ENCODE assay signal across 20 cellular contexts in the genomic region with DNA sequence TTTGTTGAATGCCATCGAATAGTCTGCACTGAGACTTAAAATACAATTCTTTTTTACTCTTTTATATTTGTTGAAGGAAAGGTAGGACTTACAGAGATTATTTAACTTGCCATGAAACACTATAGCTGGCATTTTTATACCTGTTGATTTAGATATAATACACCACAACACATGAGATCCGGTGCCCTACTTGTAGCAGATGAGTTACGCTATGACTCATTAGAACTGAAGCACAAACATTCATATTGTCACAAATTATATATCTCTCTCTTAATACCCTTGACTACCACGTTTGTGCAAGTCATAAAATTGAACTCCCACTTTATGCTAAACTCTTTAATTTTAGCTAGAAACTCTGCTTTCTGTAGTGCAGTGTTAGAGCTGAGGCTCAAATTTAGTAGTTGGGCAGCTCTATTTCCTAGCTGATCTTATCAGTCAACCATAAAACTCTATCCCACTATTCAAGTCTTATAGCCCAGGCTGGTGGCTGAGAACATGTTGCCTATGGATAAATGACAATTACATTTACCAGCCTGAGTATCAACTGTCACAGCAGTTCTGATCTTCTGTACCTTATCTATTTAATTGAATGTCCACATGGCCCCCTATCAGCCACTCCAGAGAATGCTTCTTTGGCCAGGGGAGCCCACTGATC.
"Had no signal": no experiment of that assay in that cellular context is flagged by ENCODE, and none has a peak within 500 bp of the region (broad histone marks: within the 10 kb centered on the region; RNA-seq: fewer than 3 reads in every experiment).

No MANE protein-coding gene starts in this region.

- H3K27ac Mint-ChIP-seq: activated CD4-positive, alpha-beta T cell treated with anti-CD3 and anti-CD28 coated beads, Interleukin-2, amount 10 ng/mL, durations not matched to agents 24 days and 14 days; activated naive CD8-positive, alpha-beta T cell treated with anti-CD3 and anti-CD28 coated beads, Interleukin-2, amount 10 ng/mL, durations not matched to agents 7 days and 5 days; brain; natural killer cell treated with Interleukin-12 subunit alpha and Interleukin-12 subunit beta and Interleukin-15 and Interleukin-18, amount 100 ng/mL, for 72 hours had no signal

- H3K27ac ChIP-seq: coronary artery, esophagus squamous epithelium, left ventricle myocardium inferior, right atrium auricular region, tibial nerve had no signal

- ATAC-seq: natural killer cell treated with Interleukin-12 subunit alpha and Interleukin-12 subunit beta and Interleukin-15 and Interleukin-18, amount 100 ng/mL, for 72 hours had no signal

- H3K9me3 ChIP-seq: esophagus squamous epithelium, left ventricle myocardium inferior, right atrium auricular region, tibial nerve had no signal

- H3K4me3 ChIP-seq: coronary artery, esophagus squamous epithelium, left ventricle myocardium inferior, right atrium auricular region, tibial nerve had no signal

- H3K27me3 ChIP-seq: esophagus squamous epithelium, right atrium auricular region, tibial nerve had no signal

- H3K4me1 Mint-ChIP-seq: activated CD4-positive, alpha-beta T cell treated with anti-CD3 and anti-CD28 coated beads, Interleukin-2, amount 10 ng/mL, durations not matched to agents 24 days and 14 days; activated naive CD8-positive, alpha-beta T cell treated with anti-CD3 and anti-CD28 coated beads, Interleukin-2, amount 10 ng/mL, durations not matched to agents 7 days and 5 days; brain; central memory CD8-positive, alpha-beta T cell had no signal

- H3K4me3 Mint-ChIP-seq: activated CD4-positive, alpha-beta T cell treated with anti-CD3 and anti-CD28 coated beads, Interleukin-2, amount 10 ng/mL, durations not matched to agents 24 days and 14 days; activated naive CD8-positive, alpha-beta T cell treated with anti-CD3 and anti-CD28 coated beads, Interleukin-2, amount 10 ng/mL, durations not matched to agents 7 days and 5 days; brain; central memory CD8-positive, alpha-beta T cell; natural killer cell treated with Interleukin-12 subunit alpha and Interleukin-12 subunit beta and Interleukin-15 and Interleukin-18, amount 100 ng/mL, for 72 hours had no signal

- DNase-seq: activated CD4-positive, alpha-beta T cell treated with anti-CD3 and anti-CD28 coated beads, Interleukin-2, amount 10 ng/mL, durations not matched to agents 24 days and 14 days; activated CD4-positive, CD25-positive, alpha-beta regulatory T cell; activated CD8-positive, alpha-beta memory T cell treated with anti-CD3 and anti-CD28 coated beads for 24 hours; activated naive CD4-positive, alpha-beta T cell; activated naive CD8-positive, alpha-beta T cell treated with anti-CD3 and anti-CD28 coated beads, Interleukin-2, amount 10 ng/mL, durations not matched to agents 7 days and 5 days; esophagus squamous epithelium; hippocampal formation; left ventricle myocardium inferior; nucleus accumbens; stimulated activated CD4-positive, alpha-beta T cell treated with anti-CD3 and anti-CD28 coated beads, Interleukin-4, amount 100 ng/mL, for 4 hours; stimulated activated CD8-positive, alpha-beta memory T cell treated with anti-CD3 and anti-CD28 coated beads, Interleukin-4, amount 100 ng/mL, for 48 hours; stimulated activated naive CD4-positive, alpha-beta T cell treated with Interleukin-2 at 50 U/mL for 16 hours; substantia nigra; T-helper 2 cell had no signal

- H3K27me3 Mint-ChIP-seq: activated CD4-positive, alpha-beta T cell treated with anti-CD3 and anti-CD28 coated beads, Interleukin-2, amount 10 ng/mL, durations not matched to agents 24 days and 14 days; activated naive CD8-positive, alpha-beta T cell treated with anti-CD3 and anti-CD28 coated beads, Interleukin-2, amount 10 ng/mL, durations not matched to agents 7 days and 5 days; brain; central memory CD8-positive, alpha-beta T cell; natural killer cell treated with Interleukin-12 subunit alpha and Interleukin-12 subunit beta and Interleukin-15 and Interleukin-18, amount 100 ng/mL, for 72 hours had no signal

- H3K36me3 ChIP-seq: esophagus squamous epithelium, left ventricle myocardium inferior, right atrium auricular region, tibial nerve had no signal

- H3K9me3 Mint-ChIP-seq: activated CD4-positive, alpha-beta T cell treated with anti-CD3 and anti-CD28 coated beads, Interleukin-2, amount 10 ng/mL, durations not matched to agents 24 days and 14 days; activated naive CD8-positive, alpha-beta T cell treated with anti-CD3 and anti-CD28 coated beads, Interleukin-2, amount 10 ng/mL, durations not matched to agents 7 days and 5 days had no signal

- H3K36me3 Mint-ChIP-seq: activated naive CD8-positive, alpha-beta T cell treated with anti-CD3 and anti-CD28 coated beads, Interleukin-2, amount 10 ng/mL, durations not matched to agents 7 days and 5 days; brain had no signal
